19 cellular contexts compared by ENCODE assay signal in genomic region chr5:168042284-168043080, GRCh38.
DNase-seq lines count a peak whose midpoint lies in the region; ATAC-seq, FAIRE-seq and TF ChIP-seq lines count a peak whose summit lies in the region.
"Had no signal": no experiment of that assay in that cellular context is flagged by ENCODE, and none has a peak within 500 bp of the region (broad histone marks: within the 10 kb centered on the region; RNA-seq: fewer than 3 reads in every experiment).

No MANE protein-coding gene starts in this region.

- no peak overlapping the region for H2AFZ ChIP-seq in astrocyte (ENCODE audit: low read depth, low read length)

- TF ChIP-seq EP300 in tibial nerve (IDR thresholded peaks at IDR 0.05) = peak in 1 of 2 donors; percentile 62
- no peak for TF ChIP-seq EP300 in ovary (IDR thresholded peaks at IDR 0.05)

- H4K20me1 ChIP-seq in astrocyte (ENCODE audit: insufficient read depth, low read length) = no peaks in the 10 kb centered on the region

- H3K4me1 Mint-ChIP-seq in astrocyte (ENCODE audit: low read depth, unreplicated experiment) = peaks cover 7% of the 10 kb centered on the region
- peaks cover 35% of the 10 kb centered on the region for H3K4me1 Mint-ChIP-seq in nephron progenitor cell
- no peaks in the 10 kb centered on the region for H3K4me1 Mint-ChIP-seq in naive thymus-derived CD8-positive, alpha-beta T cell
- H3K4me1 Mint-ChIP-seq: CD14-positive monocyte had no signal

- WGBS in tibial nerve, 2 donors = 49 to 57% methylated on average over 12 of the region's 12 CpGs
- WGBS in ovary, 3 donors = 29 to 42% (median 30%) methylated on average over 12 of the region's 12 CpGs

- no peaks in the 10 kb centered on the region for H3K27me3 Mint-ChIP-seq in astrocyte (ENCODE audit: low read depth, unreplicated experiment)
- peaks cover 21% of the 10 kb centered on the region for H3K27me3 Mint-ChIP-seq in nephron progenitor cell (ENCODE audit: low read depth, poor library complexity)
- H3K27me3 Mint-ChIP-seq in naive thymus-derived CD8-positive, alpha-beta T cell = peaks cover 0 to 6% (median 0%) of the 10 kb centered on the region in 5 donors

- no peak for FAIRE-seq in astrocyte (lab: Jason Lieb, UNC)
- FAIRE-seq: A549, D721Med had no signal

- no peak for ATAC-seq in naive thymus-derived CD8-positive, alpha-beta T cell
- ATAC-seq: A549; CD8-positive, alpha-beta T cell; HCT116 had no signal

- peaks cover 12% of the 10 kb centered on the region for H3K36me3 Mint-ChIP-seq in astrocyte (ENCODE audit: low read depth, unreplicated experiment)
- no peaks in the 10 kb centered on the region for H3K36me3 Mint-ChIP-seq in nephron progenitor cell (ENCODE audit: low read depth)
- H3K36me3 Mint-ChIP-seq in naive thymus-derived CD8-positive, alpha-beta T cell = no peaks in the 10 kb centered on the region
- H3K36me3 Mint-ChIP-seq: CD14-positive monocyte; CD8-positive, alpha-beta T cell had no signal

- H3K36me3 ChIP-seq in astrocyte (ENCODE audit: insufficient read depth, low read length) (no peaks in the 10 kb centered on the region), tibial nerve (no peaks in the 10 kb centered on the region), ovary (no peaks in the 10 kb centered on the region)
- H3K36me3 ChIP-seq: BE2C had no signal

- TF ChIP-seq POLR2A in tibial nerve (IDR thresholded peaks at IDR 0.05) = no peak
- TF ChIP-seq POLR2A in ovary (IDR thresholded peaks at IDR 0.05) = no peak

- H3K27ac ChIP-seq in astrocyte (ENCODE audit: low read depth, low read length) (no peak overlapping the region), tibial nerve (peak overlapping the region in 2 of 4 donors; percentile 64 to 73), ovary (no peak overlapping the region)
- H3K27ac ChIP-seq: A549 had no signal

- intact Hi-C loops in ovary (cut with DNase I) = no loop called here

- peaks cover 4% of the 10 kb centered on the region for H3K4me1 ChIP-seq in astrocyte (ENCODE audit: insufficient read depth, low read length)
- peaks cover 0 to 20% (median 0%) of the 10 kb centered on the region in 4 donors for H3K4me1 ChIP-seq in tibial nerve
- no peaks in the 10 kb centered on the region for H3K4me1 ChIP-seq in ovary (ENCODE audit: insufficient read depth)
- H3K4me1 ChIP-seq: BE2C had no signal

- no peak overlapping the region for H3K4me2 ChIP-seq in astrocyte (ENCODE audit: low read length)
- H3K4me2 ChIP-seq: A549 had no signal

- H3K27me3 ChIP-seq in astrocyte (ENCODE audit: insufficient read depth, low read length) = no peaks in the 10 kb centered on the region
- H3K27me3 ChIP-seq in tibial nerve = no peaks in the 10 kb centered on the region
- H3K27me3 ChIP-seq in ovary = no peaks in the 10 kb centered on the region

- no peak overlapping the region for H3K9ac ChIP-seq in astrocyte (ENCODE audit: low read length)

- H3K9me3 Mint-ChIP-seq in astrocyte (ENCODE audit: unreplicated experiment) (no peaks in the 10 kb centered on the region), nephron progenitor cell (no peaks in the 10 kb centered on the region)
- peaks cover 0 to 5% (median 0%) of the 10 kb centered on the region in 9 donors for H3K9me3 Mint-ChIP-seq in naive thymus-derived CD8-positive, alpha-beta T cell

- no peak overlapping the region for H3K4me3 Mint-ChIP-seq in astrocyte (ENCODE audit: unreplicated experiment)
- H3K4me3 Mint-ChIP-seq in nephron progenitor cell = no peak overlapping the region
- H3K4me3 Mint-ChIP-seq in naive thymus-derived CD8-positive, alpha-beta T cell = no peak overlapping the region
- H3K4me3 Mint-ChIP-seq: CD8-positive, alpha-beta T cell had no signal

- DNase-seq in NCI-H69 (lab: John Stamatoyannopoulos, UW) = peak; percentile 52
- peak; percentile 61 for DNase-seq in astrocyte (ENCODE audit: low read depth)
- no peak for DNase-seq in nephron progenitor cell
- DNase-seq in tibial nerve (ENCODE audit: low spot score in 2 of 2) = peak; percentile 52 to 55
- DNase-seq in C1 segment of cervical spinal cord (lab: John Stamatoyannopoulos, UW) = no peak
- no peak for DNase-seq in activated T-cell treated with anti-CD3 and anti-CD28 coated beads, Interleukin-2, amount 50 U/mL, for 1 hour
- DNase-seq in naive thymus-derived CD8-positive, alpha-beta T cell = no peak
- DNase-seq in ovary = no peak
- DNase-seq: BE2C; CD8-positive, alpha-beta T cell; COR-L47; DMS153; DMS79 treated with DMSO at 0.1 percent for 48 hours; GF-D8; IMR-90 had no signal

- POLR2A ChIA-PET in naive thymus-derived CD8-positive, alpha-beta T cell (lab: Charles Lee) = no interaction called here

- H3K9me3 ChIP-seq in astrocyte (ENCODE audit: insufficient read depth, low read depth, low read length) (no peaks in the 10 kb centered on the region), tibial nerve (no peaks in the 10 kb centered on the region), ovary (no peaks in the 10 kb centered on the region)
- H3K9me3 ChIP-seq: A549, BE2C had no signal

- H3K79me2 ChIP-seq in astrocyte (ENCODE audit: insufficient read depth, low read length) = no peaks in the 10 kb centered on the region

- no peak for TF ChIP-seq CTCF in astrocyte (IDR thresholded peaks at IDR 0.05; ENCODE audit: insufficient read depth, low read depth, low read length)
- TF ChIP-seq CTCF in nephron progenitor cell (IDR thresholded peaks at IDR 0.05) = no peak
- TF ChIP-seq CTCF in tibial nerve (IDR thresholded peaks at IDR 0.05) = no peak
- TF ChIP-seq CTCF in ovary (IDR thresholded peaks at IDR 0.05) = no peak

- H3K4me3 ChIP-seq in astrocyte (ENCODE audit: insufficient read depth, low read depth, low read length) (no peak overlapping the region), tibial nerve (no peak overlapping the region), ovary (no peak overlapping the region)
- H3K4me3 ChIP-seq: A549 had no signal

- H3K27ac Mint-ChIP-seq in astrocyte (ENCODE audit: unreplicated experiment) = no peak overlapping the region
- peak overlapping the region; percentile 71 for H3K27ac Mint-ChIP-seq in nephron progenitor cell
- H3K27ac Mint-ChIP-seq in naive thymus-derived CD8-positive, alpha-beta T cell = no peak overlapping the region
- H3K27ac Mint-ChIP-seq: CD8-positive, alpha-beta T cell had no signal

Comparison
In these comparisons a context has a peak if more than half of its experiments do, and no peak if none do; other contexts are left out.
1. DNase-seq: peak in NCI-H69 (single experiment), astrocyte (single experiment) and tibial nerve (2 of 2); none in nephron progenitor cell (single experiment), C1 segment of cervical spinal cord (0 of 14), activated T-cell treated with anti-CD3 and anti-CD28 coated beads, Interleukin-2, amount 50 U/mL, for 1 hour (single experiment), naive thymus-derived CD8-positive, alpha-beta T cell (0 of 10) and ovary (0 of 5).